In genomic region chr1:3067671-3068399, GRCh38 we compare ENCODE assay signal across 15 cellular contexts. TPM values are rescaled to one million over a fixed set of nuclear protein-coding genes. Genes with fewer than 3 reads are reported as not detected.
DNase-seq lines count a peak whose midpoint lies in the region; ATAC-seq and TF ChIP-seq lines count a peak whose summit lies in the region.
"Had no signal": no experiment of that assay in that cellular context is flagged by ENCODE, and none has a peak within 500 bp of the region (broad histone marks: within the 10 kb centered on the region; RNA-seq: fewer than 3 reads in every experiment).

No MANE protein-coding gene starts in this region.

- CTCF ChIA-PET in MCF 10A (lab: Yijun Ruan, JAX) = no interaction called here

- H3K27ac Mint-ChIP-seq in MCF 10A (ENCODE audit: low read depth, unreplicated experiment) = no peak overlapping the region
- H3K27ac Mint-ChIP-seq: activated CD4-positive, alpha-beta T cell treated with anti-CD3 and anti-CD28 coated beads for 36 hours; activated naive CD4-positive, alpha-beta T cell treated with anti-CD3 and anti-CD28 coated beads, Interleukin-2, amount 50 U/mL, for 24 hours had no signal

- H3K79me2 ChIP-seq in trophoblast cell (ENCODE audit: control insufficient read depth, insufficient read depth, low read length, poor library complexity) = no peaks in the 10 kb centered on the region

- H3K18ac ChIP-seq in trophoblast cell (ENCODE audit: low read length) = no peak overlapping the region

- H3K23ac ChIP-seq in trophoblast cell (ENCODE audit: low read length) = no peak overlapping the region

- H3K9me3 Mint-ChIP-seq in MCF 10A (ENCODE audit: unreplicated experiment) = peaks cover 6% of the 10 kb centered on the region
- H3K9me3 Mint-ChIP-seq: activated naive CD4-positive, alpha-beta T cell treated with anti-CD3 and anti-CD28 coated beads, Interleukin-2, amount 50 U/mL, for 24 hours had no signal

- H2BK120ac ChIP-seq in trophoblast cell (ENCODE audit: insufficient read depth, low read length, poor library complexity) = no peak overlapping the region

- no peak overlapping the region for H4K8ac ChIP-seq in trophoblast cell (ENCODE audit: low read depth, low read length)

- no peak for ATAC-seq in GM18868 (IDR thresholded peaks at IDR 0.05; ENCODE audit: unreplicated experiment)
- no peak for ATAC-seq in GM21737 (IDR thresholded peaks at IDR 0.05; ENCODE audit: unreplicated experiment)
- ATAC-seq: activated CD4-positive, alpha-beta T cell treated with anti-CD3 and anti-CD28 coated beads for 36 hours had no signal

- H3K27me3 ChIP-seq in breast epithelium (peaks cover 6 to 91% of the 10 kb centered on the region in 2 donors), right atrium auricular region (peaks cover 27 to 56% of the 10 kb centered on the region in 2 donors), trophoblast cell (ENCODE audit: insufficient read depth, low read length) (peaks cover 94% of the 10 kb centered on the region)

- H3K4me3 ChIP-seq in breast epithelium (peak overlapping the region; percentile 71 to 81 (median 74)), right atrium auricular region (peak overlapping the region; percentile 37 to 49), trophoblast cell (ENCODE audit: low read depth, low read length) (no peak overlapping the region)
- H3K4me3 ChIP-seq: SK-N-MC had no signal

- peak overlapping the region; percentile 23 for H3K4me2 ChIP-seq in trophoblast cell (ENCODE audit: low read length)

- no peaks in the 10 kb centered on the region for H3K27me3 Mint-ChIP-seq in MCF 10A (ENCODE audit: insufficient read depth, unreplicated experiment)

- H3K36me3 ChIP-seq in breast epithelium (no peaks in the 10 kb centered on the region), right atrium auricular region (no peaks in the 10 kb centered on the region), trophoblast cell (ENCODE audit: control insufficient read depth in 1 of 2, insufficient read depth in 2 of 2, low read length in 2 of 2) (no peaks in the 10 kb centered on the region)

- POLR2A ChIA-PET in MCF 10A (lab: Yijun Ruan, JAX) = no interaction called here

- H3K79me1 ChIP-seq in trophoblast cell (ENCODE audit: low read length) = no peaks in the 10 kb centered on the region

- H3K9me3 ChIP-seq in breast epithelium (no peaks in the 10 kb centered on the region), right atrium auricular region (no peaks in the 10 kb centered on the region), trophoblast cell (ENCODE audit: insufficient read depth, low read depth, low read length) (peaks cover 25% of the 10 kb centered on the region)

- H3K36me3 Mint-ChIP-seq in MCF 10A (ENCODE audit: insufficient read depth, unreplicated experiment) = no peaks in the 10 kb centered on the region
- H3K36me3 Mint-ChIP-seq: activated naive CD4-positive, alpha-beta T cell treated with anti-CD3 and anti-CD28 coated beads, Interleukin-2, amount 50 U/mL, for 24 hours had no signal

- DNase-seq in breast epithelium (ENCODE audit: low spot score in 2 of 2) (no peak), MCF 10A (ENCODE audit: unreplicated experiment) (no peak), right atrium auricular region (ENCODE audit: low spot score) (no peak), trophoblast cell (no peak), HPDE6-E6E7 (ENCODE audit: extremely low spot score) (no peak), iPS-NIHi7 (ENCODE audit: extremely low spot score) (no peak)
- DNase-seq: activated CD4-positive, alpha-beta T cell treated with anti-CD3 and anti-CD28 coated beads for 36 hours; kidney glomerular epithelial cell; NCI-H345 had no signal

- no TSS peak for BruUV-seq in MCF 10A (replicated peaks; lab: Mats Ljungman, UMichigan)

- intact Hi-C loops in breast epithelium (cut with DNase I; ENCODE audit: low total_unique reads) (no loop called here), MCF 10A (cut with micrococcal nuclease) (no loop called here)

- H2BK5ac ChIP-seq in trophoblast cell (ENCODE audit: low read depth, low read length, poor library complexity) = no peak overlapping the region

- H3K4me1 ChIP-seq in breast epithelium (peaks cover 5 to 13% of the 10 kb centered on the region in 2 donors), right atrium auricular region (peaks cover 0 to 44% of the 10 kb centered on the region in 2 donors), trophoblast cell (ENCODE audit: control insufficient read depth in 1 of 2, insufficient read depth in 2 of 2, low read length in 2 of 2) (peaks cover 3 to 16% of the 10 kb centered on the region in 2 experiments)

- H4K12ac ChIP-seq in trophoblast cell (ENCODE audit: low read depth, low read length) = no peak overlapping the region

- no peak overlapping the region for H2BK12ac ChIP-seq in trophoblast cell (ENCODE audit: low read length)

- H2AK5ac ChIP-seq in trophoblast cell (ENCODE audit: low read length) = no peak overlapping the region

- no peak overlapping the region for H3K14ac ChIP-seq in trophoblast cell (ENCODE audit: low read length)

- no peak overlapping the region for H4K91ac ChIP-seq in trophoblast cell (ENCODE audit: low read depth, low read length)

- no peak overlapping the region for H2AFZ ChIP-seq in trophoblast cell (ENCODE audit: insufficient read depth, low read length, poor library complexity)

- H3K9ac ChIP-seq in trophoblast cell (ENCODE audit: low read length) = no peak overlapping the region

- H3K4me3 Mint-ChIP-seq in MCF 10A (ENCODE audit: unreplicated experiment) = no peak overlapping the region

- no peak for TF ChIP-seq POLR2A in breast epithelium (IDR thresholded peaks at IDR 0.05)

- no CpG with 5 or more reads among the region's 78 CpGs for WGBS in trophoblast cell (ENCODE audit: extremely low coverage, insufficient coverage, insufficient read length)

- no peak for TF ChIP-seq CTCF in breast epithelium (IDR thresholded peaks at IDR 0.05)
- no peak for TF ChIP-seq CTCF in MCF 10A (IDR thresholded peaks at IDR 0.05; ENCODE audit: unreplicated experiment)
- no peak for TF ChIP-seq CTCF in right atrium auricular region (IDR thresholded peaks at IDR 0.05)

- no peaks in the 10 kb centered on the region for H3K4me1 Mint-ChIP-seq in MCF 10A (ENCODE audit: insufficient read depth, unreplicated experiment)

- H3K27ac ChIP-seq in breast epithelium = no peak overlapping the region
- H3K27ac ChIP-seq in right atrium auricular region = peak overlapping the region in 1 of 2 donors; percentile 17
- no peak overlapping the region for H3K27ac ChIP-seq in trophoblast cell (ENCODE audit: low read depth, low read length)
- H3K27ac ChIP-seq: SK-N-MC had no signal

- H3K4ac ChIP-seq in trophoblast cell (ENCODE audit: low read depth, low read length) = no peak overlapping the region

RNA-seq across cellular contexts. Expression of gene PRDM16, which starts 1.2 kb away (rescaled TPM):
- total RNA-seq in breast epithelium (1 to 10 TPM in 2 of 3 donors, under 1 TPM in 1; 0.48 to 3.8 (median 3.6) TPM), MCF 10A (2022) (not detected in 2 replicates), right atrium auricular region (1 to 10 TPM in 1 of 2 donors, under 1 TPM in 1; 0.22 to 3.3 TPM)
- polyA plus RNA-seq in trophoblast cell (2013) = 0.19 and 0.27 TPM in 2 replicates

RNA-seq across cellular contexts. Expression of gene ACTRT2, which starts 46.6 kb away (rescaled TPM):
- total RNA-seq in breast epithelium = not detected
- not detected in 2 replicates for total RNA-seq in MCF 10A (2022)
- not detected for total RNA-seq in right atrium auricular region
- not detected in 2 replicates for polyA plus RNA-seq in trophoblast cell (2013)
- total RNA-seq: A673; activated CD4-positive, alpha-beta T cell treated with anti-CD3 and anti-CD28 coated beads for 36 hours; epithelial cell of proximal tubule had no signal
